ENCODE assay signal across 11 cellular contexts in the genomic region with DNA sequence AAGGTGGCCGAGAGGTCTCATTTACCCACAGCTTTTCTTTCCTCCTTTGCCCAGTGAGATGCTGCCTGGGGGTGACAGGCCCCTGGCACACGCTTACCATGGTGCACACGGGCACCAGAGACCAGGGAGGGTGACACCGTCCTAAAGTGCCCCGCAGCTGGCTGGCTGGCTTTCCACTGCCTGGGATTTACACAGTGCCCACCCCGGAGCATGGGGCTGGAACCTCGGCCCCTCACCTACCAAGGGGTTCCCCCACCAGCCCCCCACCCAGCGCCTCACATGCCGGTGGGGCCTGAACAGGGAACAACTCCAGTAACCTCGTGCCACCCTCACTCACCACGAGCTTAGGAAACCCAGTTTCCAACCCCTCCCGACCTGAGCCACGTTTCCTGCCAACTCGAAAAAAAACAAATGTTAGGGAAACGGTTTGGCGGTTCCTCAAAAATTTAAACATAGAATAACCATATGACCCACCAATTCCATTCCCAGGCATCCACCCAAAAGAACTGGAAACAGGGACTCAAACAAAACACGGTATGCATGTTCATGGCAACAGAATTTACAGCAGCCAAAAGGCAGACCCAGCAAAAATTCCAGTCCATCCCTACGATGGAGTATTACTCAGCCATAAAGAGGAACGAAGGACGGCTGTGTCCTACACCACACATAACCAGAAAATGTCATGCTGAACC.
A peak's percentile ranks its signal among the peaks of the same experiment; 100 is the strongest.
DNase-seq lines count a peak whose midpoint lies in the region; ATAC-seq, FAIRE-seq and TF ChIP-seq lines count a peak whose summit lies in the region.
"Had no signal": no experiment of that assay in that cellular context is flagged by ENCODE, and none has a peak within 500 bp of the region (broad histone marks: within the 10 kb centered on the region; RNA-seq: fewer than 3 reads in every experiment).

No MANE protein-coding gene starts in this region.

- CTCF ChIA-PET in MCF 10A (lab: Yijun Ruan, JAX) = interaction anchor here (0.6 to 1.5 kb wide), 5 partner anchors 103 to 273 kb away, joined by 3 to 6 read pairs (median 3); no protein-coding TSS in a partner anchor

- DNase-seq in breast epithelium (ENCODE audit: low spot score in 2 of 2) (no peak), MCF 10A (ENCODE audit: unreplicated experiment) (no peak), dermis microvascular lymphatic vessel endothelial cell (ENCODE audit: low read depth in 2 of 2) (peak; percentile 75 to 92), mesothelial cell of epicardium (ENCODE audit: low spot score in 2 of 2, unreplicated experiment in 2 of 2) (no peak), vagina (ENCODE audit: extremely low spot score in 2 of 2) (no peak), HT-29 (ENCODE audit: low spot score) (no peak), small intestine (no peak)
- DNase-seq: KG1, PC-9 had no signal

- H3K27me3 Mint-ChIP-seq in MCF 10A (ENCODE audit: insufficient read depth, unreplicated experiment) = no peaks in the 10 kb centered on the region
- H3K27me3 Mint-ChIP-seq in mesothelial cell of epicardium (ENCODE audit: low read depth) = no peaks in the 10 kb centered on the region

- no peak overlapping the region for H3K4me3 Mint-ChIP-seq in MCF 10A (ENCODE audit: unreplicated experiment)
- H3K4me3 Mint-ChIP-seq in mesothelial cell of epicardium = no peak overlapping the region

- no peak for FAIRE-seq in small intestine (lab: Jason Lieb, UNC)

- intact Hi-C loops in breast epithelium (cut with DNase I; ENCODE audit: low total_unique reads) = no loop called here
- intact Hi-C loops in MCF 10A (cut with micrococcal nuclease) = no loop called here
- intact Hi-C loops in vagina (cut with DNase I) = no loop called here

- no peaks in the 10 kb centered on the region for H3K36me3 ChIP-seq in breast epithelium
- peaks cover 0 to 10% of the 10 kb centered on the region in 2 donors for H3K36me3 ChIP-seq in vagina
- H3K36me3 ChIP-seq in small intestine (ENCODE audit: control insufficient read depth in 2 of 2, insufficient read depth in 2 of 2, low read length in 2 of 2) = no peaks in the 10 kb centered on the region

- ATAC-seq in GM19397 (IDR thresholded peaks at IDR 0.05; ENCODE audit: unreplicated experiment) = no peak

- TF ChIP-seq CTCF in breast epithelium (IDR thresholded peaks at IDR 0.05) (no peak), MCF 10A (IDR thresholded peaks at IDR 0.05; ENCODE audit: unreplicated experiment) (no peak), mesothelial cell of epicardium (IDR thresholded peaks at IDR 0.05; ENCODE audit: unreplicated experiment) (no peak), vagina (IDR thresholded peaks at IDR 0.05) (no peak)

- BruUV-seq in MCF 10A (replicated peaks; lab: Mats Ljungman, UMichigan) = no TSS peak

- POLR2A ChIA-PET in MCF 10A (lab: Yijun Ruan, JAX) = interaction anchor here (1.0 kb wide), 1 partner anchor 21 kb away, joined by 3 read pairs; no protein-coding TSS in a partner anchor

- H3K27ac Mint-ChIP-seq in MCF 10A (ENCODE audit: low read depth, unreplicated experiment) (no peak overlapping the region), mesothelial cell of epicardium (peak overlapping the region; percentile 97)

- H3K9me3 Mint-ChIP-seq in MCF 10A (ENCODE audit: unreplicated experiment) (no peaks in the 10 kb centered on the region), mesothelial cell of epicardium (no peaks in the 10 kb centered on the region)

- 46 to 76% (median 60%) methylated on average over 19 to 20 of the region's 20 CpGs for WGBS in small intestine, 3 donors

- peaks cover 30% of the 10 kb centered on the region for H3K36me3 Mint-ChIP-seq in MCF 10A (ENCODE audit: insufficient read depth, unreplicated experiment)
- H3K36me3 Mint-ChIP-seq in mesothelial cell of epicardium = peaks cover 4% of the 10 kb centered on the region

- no peak overlapping the region for H3K4me3 ChIP-seq in breast epithelium
- no peak overlapping the region for H3K4me3 ChIP-seq in vagina
- H3K4me3 ChIP-seq in small intestine (ENCODE audit: low read depth in 1 of 2, low read length in 2 of 2) = no peak overlapping the region
- H3K4me3 ChIP-seq: PC-9 had no signal

- H3K9me3 ChIP-seq in breast epithelium = no peaks in the 10 kb centered on the region
- H3K9me3 ChIP-seq in vagina = no peaks in the 10 kb centered on the region
- H3K9me3 ChIP-seq in small intestine (ENCODE audit: control insufficient read depth, low read depth) = no peaks in the 10 kb centered on the region
- H3K9me3 ChIP-seq: neutrophil had no signal

- H3K4me1 ChIP-seq in breast epithelium (peaks cover 19 to 49% of the 10 kb centered on the region in 2 donors), vagina (peaks cover 70% of the 10 kb centered on the region), small intestine (ENCODE audit: control insufficient read depth in 2 of 2, insufficient read depth in 1 of 2, low read depth in 1 of 2, low read length in 1 of 2) (no peaks in the 10 kb centered on the region)

- peak overlapping the region; percentile 80 to 82 for H3K27ac ChIP-seq in breast epithelium
- peak overlapping the region; percentile 58 for H3K27ac ChIP-seq in vagina
- H3K27ac ChIP-seq in small intestine (ENCODE audit: low read depth in 1 of 2, low read length in 1 of 2) = peak overlapping the region in 1 of 2 donors; percentile 56
- H3K27ac ChIP-seq: neutrophil, PC-9 had no signal

- H3K27me3 ChIP-seq in breast epithelium (no peaks in the 10 kb centered on the region), vagina (no peaks in the 10 kb centered on the region), small intestine (ENCODE audit: control insufficient read depth in 2 of 2, insufficient read depth in 2 of 2, low read length in 2 of 2) (no peaks in the 10 kb centered on the region)
- H3K27me3 ChIP-seq: neutrophil had no signal

- TF ChIP-seq POLR2A in breast epithelium (IDR thresholded peaks at IDR 0.05) (no peak), vagina (IDR thresholded peaks at IDR 0.05) (no peak)

- H3K4me1 Mint-ChIP-seq in MCF 10A (ENCODE audit: insufficient read depth, unreplicated experiment) = peaks cover 24% of the 10 kb centered on the region
- H3K4me1 Mint-ChIP-seq in mesothelial cell of epicardium = peaks cover 52% of the 10 kb centered on the region

Comparison
In these comparisons a context has a peak if more than half of its experiments do, and no peak if none do; other contexts are left out.
1. DNase-seq: peak in dermis microvascular lymphatic vessel endothelial cell (2 of 2); none in breast epithelium (0 of 2), MCF 10A (single experiment), mesothelial cell of epicardium (0 of 2), vagina (0 of 2), HT-29 (single experiment) and small intestine (single experiment).